Comparison of ENCODE assay signal across 15 cellular contexts in the genomic region with DNA sequence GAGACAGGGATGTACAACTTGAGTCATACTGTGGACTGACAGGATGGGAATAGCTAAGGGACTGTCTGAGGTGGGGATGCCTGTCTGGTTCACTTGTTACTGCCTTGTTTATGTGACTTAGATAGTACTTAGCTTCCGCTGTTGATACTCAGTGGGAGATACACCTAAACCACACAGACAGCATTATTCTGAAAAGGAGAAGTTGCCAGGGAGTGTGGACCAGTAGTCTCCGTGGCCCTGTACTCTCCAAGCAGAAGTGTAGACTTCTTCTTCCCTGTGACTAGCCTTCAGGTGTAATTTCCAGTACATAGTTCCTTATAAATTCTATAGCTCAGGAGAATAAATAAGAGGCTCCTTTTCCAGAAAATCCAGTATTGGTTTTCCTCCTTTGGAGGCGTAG. TPM values are rescaled to one million over a fixed set of nuclear protein-coding genes. Genes with fewer than 3 reads are reported as not detected.
A peak's percentile ranks its signal among the peaks of the same experiment; 100 is the strongest.
DNase-seq lines count a peak whose midpoint lies in the region; ATAC-seq, FAIRE-seq and TF ChIP-seq lines count a peak whose summit lies in the region.
"Had no signal": no experiment of that assay in that cellular context is flagged by ENCODE, and none has a peak within 500 bp of the region (broad histone marks: within the 10 kb centered on the region; RNA-seq: fewer than 3 reads in every experiment).

No MANE protein-coding gene starts in this region.

- peaks cover 0 to 5% of the 10 kb centered on the region in 2 experiments; a peak in 2 of 5 replicates for H3K4me1 ChIP-seq in K562 (replicated peaks in 1 of 2; ENCODE audit: control insufficient read depth in 2 of 2, insufficient read depth in 2 of 2, low read length in 2 of 2)
- H3K4me1 ChIP-seq: Caco-2 had no signal

- H3K27me3 Mint-ChIP-seq in neural crest cell (ENCODE audit: low read depth): peaks cover 52% of the 10 kb centered on the region

- no peak for TF ChIP-seq EP300 in K562 (IDR thresholded peaks at IDR 0.05; ENCODE audit: low read length)

- ATAC-seq in K562 (peak; percentile 39), GM19397 (IDR thresholded peaks at IDR 0.05; ENCODE audit: unreplicated experiment) (no peak)

- intact Hi-C loops in K562 (cut with micrococcal nuclease): no loop called here

- FAIRE-seq in K562 (lab: Jason Lieb, UNC): peak; percentile 64

- H3K4me1 Mint-ChIP-seq in neural crest cell: peaks cover 11% of the 10 kb centered on the region

- TF ChIP-seq POLR2A in K562 (conservative IDR thresholded peaks at IDR 0.05): no peak

- H3K27ac Mint-ChIP-seq in neural crest cell (ENCODE audit: unreplicated experiment): no peak overlapping the region
- H3K27ac Mint-ChIP-seq: CD14-positive monocyte had no signal

- H3K4me2 ChIP-seq in K562 (ENCODE audit: insufficient read depth, low read length): no peak overlapping the region
- H3K4me2 ChIP-seq: KMS-11 had no signal

- H4K20me1 ChIP-seq in K562 (replicated peaks; ENCODE audit: control insufficient read depth, insufficient read depth, low read length): no peaks in the 10 kb centered on the region

- H3K36me3 ChIP-seq in K562 (ENCODE audit: control insufficient read depth, insufficient read depth, low read length): no peaks in the 10 kb centered on the region

- no peaks in the 10 kb centered on the region for H3K9me3 Mint-ChIP-seq in neural crest cell
- H3K9me3 Mint-ChIP-seq: CD8-positive, alpha-beta memory T cell had no signal

- CTCF ChIA-PET in K562 (lab: Yijun Ruan, JAX; ENCODE audit: low intra/inter-chr PET ratio): no interaction called here

- TF ChIP-seq CTCF in K562 (IDR thresholded peaks at IDR 0.05 in 2 of 3, conservative IDR thresholded peaks at IDR 0.05 in 1 of 3; ENCODE audit: insufficient read depth in 2 of 3, low read depth in 1 of 3, low read length in 3 of 3) (no peak), neural crest cell (conservative IDR thresholded peaks at IDR 0.05) (no peak)

- H3K79me2 ChIP-seq in K562 (ENCODE audit: control insufficient read depth, insufficient read depth, low read length): no peaks in the 10 kb centered on the region

- BruUV-seq in K562 (replicated peaks; lab: Mats Ljungman, UMichigan): no TSS peak

- POLR2A ChIA-PET in K562 (lab: Yijun Ruan, JAX): interaction anchor here (0.6 kb wide), 1 partner anchor 99 kb away, joined by 3 read pairs; no protein-coding TSS in a partner anchor

- H3K36me3 Mint-ChIP-seq in neural crest cell (ENCODE audit: low read depth): no peaks in the 10 kb centered on the region
- H3K36me3 Mint-ChIP-seq: CD14-positive monocyte had no signal

- peaks cover 13 to 18% of the 10 kb centered on the region in 2 experiments; a peak in 4 of 5 replicates for H3K27me3 ChIP-seq in K562 (ENCODE audit: control insufficient read depth in 2 of 2, insufficient read depth in 2 of 2, low read length in 2 of 2)

- H3K9me1 ChIP-seq in K562 (ENCODE audit: control insufficient read depth, insufficient read depth, low read length): no peaks in the 10 kb centered on the region

- peak overlapping the region; percentile 58 for H3K4me3 Mint-ChIP-seq in neural crest cell
- H3K4me3 Mint-ChIP-seq: CD14-positive monocyte; CD8-positive, alpha-beta memory T cell had no signal

- DNase-seq in KBM-7 (peak; percentile 70), K562 (ENCODE audit: extremely low read depth in 1 of 4, low spot score in 3 of 4) (no peak), neural crest cell (ENCODE audit: low read depth, low spot score) (no peak), NCI-H748 treated with DMSO at 0.1 percent for 48 hours (lab: John Stamatoyannopoulos, UW) (no peak), GDM1 (lab: John Stamatoyannopoulos, UW) (no peak)
- DNase-seq: Caco-2; CD8-positive, alpha-beta memory T cell; DMS53; H7; IMR-90 had no signal

- H3K9ac ChIP-seq in K562 (ENCODE audit: insufficient read depth in 1 of 2, low read depth in 2 of 2, low read length in 2 of 2): no peak overlapping the region
- H3K9ac ChIP-seq: KMS-11 had no signal

- TF ChIP-seq RAD21 in K562 (CRISPR knock-in tag; conservative IDR thresholded peaks at IDR 0.05 in 1 of 2, IDR thresholded peaks at IDR 0.05 in 1 of 2): no peak

- H3K9me3 ChIP-seq in K562 (replicated peaks; ENCODE audit: control insufficient read depth, insufficient read depth, low read depth, low read length): no peaks in the 10 kb centered on the region
- H3K9me3 ChIP-seq: Caco-2 had no signal

- H3K4me3 ChIP-seq in K562: no peak overlapping the region

- no peak overlapping the region; the same call in 1 of the 2 replicates for H2AFZ ChIP-seq in K562 (ENCODE audit: low read depth, low read length)

- WGBS in K562 (ENCODE audit: insufficient coverage, low coverage, missing lambda C conversion rate): 21% methylated on average over 3 of the region's 3 CpGs

- in situ Hi-C loops in KBM-7 (cut with MboI; ENCODE audit: low pct_unique_long_range_greater_than_20kb, low sequenced_read_pairs): loop anchor here (25.0 kb wide), 2 partner anchors 1456 to 1631 kb away; partner anchors contain the start of gene ISLR2
- in situ Hi-C loops in K562 (cut with MboI): no loop called here

- no peak overlapping the region for H3K27ac ChIP-seq in K562 (ENCODE audit: extremely low read depth, low read depth, low read length)
- H3K27ac ChIP-seq: KMS-11 had no signal

RNA-seq across cellular contexts. Expression of gene HIGD2B, which starts 5.1 kb away (rescaled TPM):
- total RNA-seq in K562 (2011; cell fraction: chromatin; rRNA removed; ENCODE audit: low replicate concordance): 0.28 TPM in 1 of 2 replicates, not detected in the other
- total RNA-seq in K562 (2011; cell fraction: nucleolus; rRNA removed): 0.50 and 0.53 TPM in 2 replicates
- total RNA-seq in K562 (2011; cell fraction: nucleoplasm; rRNA removed): 0.59 and 1.3 TPM in 2 replicates
- 0.14 and 0.41 TPM in 2 replicates for total RNA-seq in K562 (2014; rRNA removed)
- not detected in 2 replicates for total RNA-seq in K562 (2014; rRNA removed; fragmentation: Illumina TruSeq; extraction: Trizol)
- 0.18 TPM in 1 of 2 replicates, not detected in the other for total RNA-seq in K562 (2015; rRNA removed; fragmentation: Illumina TruSeq; extraction: Trizol)
- 0.22 TPM in 1 of 2 replicates, not detected in the other for total RNA-seq in K562 (2021)
- polyA plus RNA-seq in K562 (2011; rRNA removed): not detected in 2 replicates
- polyA plus RNA-seq in K562 (2011; cell fraction: cytosol; rRNA removed): not detected in 2 replicates
- polyA plus RNA-seq in K562 (2011; cell fraction: nucleus; rRNA removed): 0.11 and 0.17 TPM in 2 replicates
- polyA plus RNA-seq in K562 (2012): not detected in 2 replicates
- polyA plus RNA-seq in K562 (2014; fragmentation: Illumina TruSeq; extraction: Trizol): not detected in 2 replicates
- polyA plus RNA-seq in K562 (2014; fragmentation: Nextera tagmentation; extraction: Ambion mirVana): under 1 TPM in 1 of 2 experiments, not detected in 1; 0.04 TPM
- not detected in 2 replicates for polyA plus RNA-seq in K562 (2014; rRNA removed)
- 0.35 TPM in 1 of 2 replicates, not detected in the other for polyA minus RNA-seq in K562 (2011; rRNA and poly(A)+ RNA removed)
- not detected in 2 replicates for polyA minus RNA-seq in K562 (2011; cell fraction: cytosol; rRNA and poly(A)+ RNA removed)
- 0.40 and 0.78 TPM in 2 replicates for polyA minus RNA-seq in K562 (2011; cell fraction: nucleus; rRNA and poly(A)+ RNA removed)
- total RNA-seq in neural crest cell: not detected in 2 replicates
- total RNA-seq: A673, Caco-2, IMR-90 had no signal
- polyA plus RNA-seq: BJ; CD14-positive monocyte; CD8-positive, alpha-beta memory T cell; IMR-90 had no signal

RNA-seq across cellular contexts. Expression of gene BBS4, which starts 5.1 kb away (rescaled TPM):
- total RNA-seq in K562 (2011; cell fraction: chromatin; rRNA removed; ENCODE audit: low replicate concordance): 109 and 163 TPM in 2 replicates
- 45.7 and 60.0 TPM in 2 replicates for total RNA-seq in K562 (2011; cell fraction: nucleolus; rRNA removed)
- 129 and 205 TPM in 2 replicates for total RNA-seq in K562 (2011; cell fraction: nucleoplasm; rRNA removed)
- total RNA-seq in K562 (2014; rRNA removed): 33.7 and 36.4 TPM in 2 replicates
- total RNA-seq in K562 (2014; rRNA removed; fragmentation: Illumina TruSeq; extraction: Trizol): 33.2 and 38.2 TPM in 2 replicates
- total RNA-seq in K562 (2015; rRNA removed; fragmentation: Illumina TruSeq; extraction: Trizol): 22.8 and 25.1 TPM in 2 replicates
- total RNA-seq in K562 (2021): 26.2 and 29.0 TPM in 2 replicates
- 58.5 and 72.0 TPM in 2 replicates for polyA plus RNA-seq in K562 (2011; rRNA removed)
- 27.8 and 28.2 TPM in 2 replicates for polyA plus RNA-seq in K562 (2011; cell fraction: cytosol; rRNA removed)
- polyA plus RNA-seq in K562 (2011; cell fraction: nucleus; rRNA removed): 84.9 and 122 TPM in 2 replicates
- 23.3 and 35.1 TPM in 2 replicates for polyA plus RNA-seq in K562 (2012)
- polyA plus RNA-seq in K562 (2014; fragmentation: Illumina TruSeq; extraction: Trizol): 38.8 and 50.0 TPM in 2 replicates
- 10 to 100 TPM; 61.3 to 80.7 TPM for polyA plus RNA-seq in K562 (2014; fragmentation: Nextera tagmentation; extraction: Ambion mirVana)
- polyA plus RNA-seq in K562 (2014; rRNA removed): 34.3 and 38.9 TPM in 2 replicates
- polyA minus RNA-seq in K562 (2011; rRNA and poly(A)+ RNA removed): 52.7 and 58.9 TPM in 2 replicates
- 17.6 and 28.0 TPM in 2 replicates for polyA minus RNA-seq in K562 (2011; cell fraction: cytosol; rRNA and poly(A)+ RNA removed)
- polyA minus RNA-seq in K562 (2011; cell fraction: nucleus; rRNA and poly(A)+ RNA removed): 34.3 and 54.1 TPM in 2 replicates
- total RNA-seq in neural crest cell: 22.9 and 27.2 TPM in 2 replicates

RNA-seq across cellular contexts. Expression of gene GOLGA6B, which starts 26.4 kb away (rescaled TPM):
- not detected in 2 replicates for total RNA-seq in K562 (2011; cell fraction: chromatin; rRNA removed; ENCODE audit: low replicate concordance)
- not detected in 2 replicates for total RNA-seq in K562 (2011; cell fraction: nucleolus; rRNA removed)
- not detected in 2 replicates for total RNA-seq in K562 (2011; cell fraction: nucleoplasm; rRNA removed)
- total RNA-seq in K562 (2014; rRNA removed): not detected in 2 replicates
- total RNA-seq in K562 (2014; rRNA removed; fragmentation: Illumina TruSeq; extraction: Trizol): not detected in 2 replicates
- total RNA-seq in K562 (2015; rRNA removed; fragmentation: Illumina TruSeq; extraction: Trizol): not detected in 2 replicates
- not detected in 2 replicates for total RNA-seq in K562 (2021)
- polyA plus RNA-seq in K562 (2011; rRNA removed): not detected in 2 replicates
- not detected in 2 replicates for polyA plus RNA-seq in K562 (2011; cell fraction: cytosol; rRNA removed)
- polyA plus RNA-seq in K562 (2011; cell fraction: nucleus; rRNA removed): not detected in 2 replicates
- not detected in 2 replicates for polyA plus RNA-seq in K562 (2012)
- polyA plus RNA-seq in K562 (2014; fragmentation: Illumina TruSeq; extraction: Trizol): not detected in 2 replicates
- not detected for polyA plus RNA-seq in K562 (2014; fragmentation: Nextera tagmentation; extraction: Ambion mirVana)
- not detected in 2 replicates for polyA plus RNA-seq in K562 (2014; rRNA removed)
- not detected in 2 replicates for polyA minus RNA-seq in K562 (2011; rRNA and poly(A)+ RNA removed)
- polyA minus RNA-seq in K562 (2011; cell fraction: cytosol; rRNA and poly(A)+ RNA removed): not detected in 2 replicates
- not detected in 2 replicates for polyA minus RNA-seq in K562 (2011; cell fraction: nucleus; rRNA and poly(A)+ RNA removed)
- total RNA-seq in neural crest cell: not detected in 2 replicates
- total RNA-seq: A673; Caco-2; CD8-positive, alpha-beta memory T cell; IMR-90 had no signal
- polyA plus RNA-seq: BJ; CD14-positive monocyte; CD8-positive, alpha-beta memory T cell; IMR-90 had no signal
